11 cellular contexts compared by ENCODE assay signal in genomic region chr11:116613201-116613910, GRCh38.
"Had no signal": no experiment of that assay in that cellular context is flagged by ENCODE, and none has a peak within 500 bp of the region (broad histone marks: within the 10 kb centered on the region; RNA-seq: fewer than 3 reads in every experiment).

No MANE protein-coding gene starts in this region.

- H3K9me3 Mint-ChIP-seq: activated CD8-positive, alpha-beta T cell treated with anti-CD3 and anti-CD28 coated beads for 36 hours; natural killer cell treated with Interleukin-12 subunit alpha and Interleukin-12 subunit beta and Interleukin-15 and Interleukin-18, amount 100 ng/mL, for 72 hours had no signal

- DNase-seq: activated CD8-positive, alpha-beta T cell treated with anti-CD3 and anti-CD28 coated beads for 36 hours; activated naive CD4-positive, alpha-beta T cell treated with Interleukin-2 at 50 U/mL for 16 hours; heart right ventricle; left ventricle myocardium superior; mesenchymal stem cell; stimulated activated CD4-positive, alpha-beta T cell treated with anti-CD3 and anti-CD28 coated beads, Interleukin-12 subunit alpha, Interleukin-12 subunit beta, amount 100 ng/mL, for 4 hours; stimulated activated CD4-positive, alpha-beta T cell treated with anti-CD3 and anti-CD28 coated beads, Interleukin-2, amount 100 ng/mL, for 48 hours; stimulated activated naive CD4-positive, alpha-beta T cell treated with Interleukin-2 at 50 U/mL for 16 hours; upper lobe of right lung had no signal

- H3K27ac Mint-ChIP-seq: activated CD8-positive, alpha-beta T cell treated with anti-CD3 and anti-CD28 coated beads for 36 hours; natural killer cell treated with Interleukin-12 subunit alpha and Interleukin-12 subunit beta and Interleukin-15 and Interleukin-18, amount 100 ng/mL, for 72 hours had no signal

- H3K4me3 Mint-ChIP-seq: activated CD8-positive, alpha-beta T cell treated with anti-CD3 and anti-CD28 coated beads for 36 hours; natural killer cell treated with Interleukin-12 subunit alpha and Interleukin-12 subunit beta and Interleukin-15 and Interleukin-18, amount 100 ng/mL, for 72 hours had no signal

- H3K27ac ChIP-seq: heart right ventricle, suprapubic skin, upper lobe of right lung had no signal

- H3K36me3 Mint-ChIP-seq: natural killer cell treated with Interleukin-12 subunit alpha and Interleukin-12 subunit beta and Interleukin-15 and Interleukin-18, amount 100 ng/mL, for 72 hours had no signal

- H3K4me3 ChIP-seq: heart right ventricle, suprapubic skin, upper lobe of right lung had no signal

- ATAC-seq: activated CD8-positive, alpha-beta T cell treated with anti-CD3 and anti-CD28 coated beads for 36 hours; heart right ventricle; left ventricle myocardium superior; upper lobe of right lung had no signal
